ENCODE assay signal across 12 cellular contexts in the genomic region with DNA sequence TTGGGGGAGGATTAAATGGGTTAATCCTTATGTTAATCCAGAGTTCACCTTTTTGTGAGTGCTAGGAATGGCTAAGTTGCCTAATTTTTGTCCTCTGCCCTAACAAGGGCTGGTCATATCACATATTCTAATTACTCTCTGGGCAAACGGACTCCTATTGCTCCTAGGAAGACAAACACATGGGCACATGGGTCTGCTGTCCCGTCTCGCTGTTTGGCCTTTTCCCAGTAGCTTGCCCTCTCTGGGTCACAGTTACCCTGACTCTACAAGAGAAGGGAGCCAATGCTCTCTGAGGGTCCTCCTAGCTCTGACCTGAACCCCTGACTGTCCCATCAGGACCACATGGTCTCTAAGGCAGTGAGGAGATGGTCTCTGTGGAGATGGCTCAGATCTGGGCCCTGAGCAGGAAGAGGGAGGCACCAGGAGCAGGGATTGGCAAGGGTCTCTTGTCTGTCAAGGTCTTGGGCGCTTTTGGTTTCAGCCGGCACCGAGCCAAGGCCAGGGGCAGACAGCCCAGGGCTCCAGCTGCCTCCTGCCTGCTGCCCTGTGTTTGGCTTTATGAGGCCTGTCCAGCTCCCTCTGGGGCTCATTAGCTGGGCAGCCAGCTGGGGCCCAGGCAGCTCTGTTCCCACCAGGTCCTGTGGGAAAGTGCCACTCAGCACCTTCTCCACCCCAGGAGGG.
A peak's percentile ranks its signal among the peaks of the same experiment; 100 is the strongest.
DNase-seq lines count a peak whose midpoint lies in the region; ATAC-seq and TF ChIP-seq lines count a peak whose summit lies in the region.
"Had no signal": no experiment of that assay in that cellular context is flagged by ENCODE, and none has a peak within 500 bp of the region (broad histone marks: within the 10 kb centered on the region; RNA-seq: fewer than 3 reads in every experiment).

No MANE protein-coding gene starts in this region.

- no peaks in the 10 kb centered on the region for H3K27me3 ChIP-seq in stomach

- WGBS in stomach, 5 donors, result 47 to 75% (median 58%) methylated on average over 5 to 6 of the region's 6 CpGs

- no peaks in the 10 kb centered on the region for H3K36me3 ChIP-seq in stomach
- H3K36me3 ChIP-seq in mucosa of descending colon (ENCODE audit: low read depth), result no peaks in the 10 kb centered on the region

- TF ChIP-seq CTCF in astrocyte of the cerebellum (IDR thresholded peaks at IDR 0.05; ENCODE audit: low read depth, low read length, missing control alignments) (no peak), stomach (IDR thresholded peaks at IDR 0.05) (no peak), mucosa of descending colon (IDR thresholded peaks at IDR 0.05) (no peak)

- intact Hi-C loops in stomach (cut with DNase I; ENCODE audit: low total_unique reads) (no loop called here), mucosa of descending colon (cut with DNase I, micrococcal nuclease) (no loop called here)

- DNase-seq in M059J (ENCODE audit: low read depth) (peak; percentile 79), astrocyte of the cerebellum (ENCODE audit: low read depth) (peak; percentile 19), islet precursor cell (peak; percentile 72), stomach (peak; percentile 43), mucosa of descending colon (no peak)
- DNase-seq in activated naive CD4-positive, alpha-beta T cell treated with anti-CD3 and anti-CD28 coated beads, Interleukin-2, amount 50 U/mL, for 16 hours, result no peak
- no peak for DNase-seq in activated effector memory CD4-positive, alpha-beta T cell treated with Interleukin-2 at 50 U/mL for 16 hours
- DNase-seq: activated CD4-positive, alpha-beta T cell treated with anti-CD3 and anti-CD28 coated beads for 1 hour; activated naive CD4-positive, alpha-beta T cell treated with anti-CD3 and anti-CD28 coated beads for 36 hours; NCI-H146 had no signal

- H3K9me3 ChIP-seq in stomach (peaks cover 0 to 3% (median 0%) of the 10 kb centered on the region in 4 donors), mucosa of descending colon (no peaks in the 10 kb centered on the region)

- no peak for ATAC-seq in mucosa of descending colon
- no peak for ATAC-seq in HG02840 (IDR thresholded peaks at IDR 0.05; ENCODE audit: low FRiP score, unreplicated experiment)

- peaks cover 0 to 40% (median 15%) of the 10 kb centered on the region in 4 donors for H3K4me1 ChIP-seq in stomach
- no peaks in the 10 kb centered on the region for H3K4me1 ChIP-seq in mucosa of descending colon (ENCODE audit: low read depth)

- TF ChIP-seq EP300 in stomach (IDR thresholded peaks at IDR 0.05), result no peak

- no peak overlapping the region for H3K4me3 ChIP-seq in astrocyte of the cerebellum (ENCODE audit: low read depth, low read length)
- no peak overlapping the region for H3K4me3 ChIP-seq in stomach
- no peak overlapping the region for H3K4me3 ChIP-seq in mucosa of descending colon
- H3K4me3 ChIP-seq: SK-N-MC had no signal

- in situ Hi-C loops in astrocyte of the cerebellum (cut with HindIII; ENCODE audit: low sequenced_read_pairs), result no loop called here

- TF ChIP-seq POLR2A in stomach (IDR thresholded peaks at IDR 0.05), result no peak

- H3K27ac ChIP-seq in stomach, result peak overlapping the region in 2 of 5 donors; percentile 65
- H3K27ac ChIP-seq: SK-N-MC had no signal

Comparison
In these comparisons a context has a peak if more than half of its experiments do, and no peak if none do; other contexts are left out.
1. DNase-seq: peak in M059J (single experiment), astrocyte of the cerebellum (single experiment), islet precursor cell (single experiment) and stomach (single experiment); none in mucosa of descending colon (0 of 3), activated naive CD4-positive, alpha-beta T cell treated with anti-CD3 and anti-CD28 coated beads, Interleukin-2, amount 50 U/mL, for 16 hours (single experiment) and activated effector memory CD4-positive, alpha-beta T cell treated with Interleukin-2 at 50 U/mL for 16 hours (single experiment).